In the genomic region with DNA sequence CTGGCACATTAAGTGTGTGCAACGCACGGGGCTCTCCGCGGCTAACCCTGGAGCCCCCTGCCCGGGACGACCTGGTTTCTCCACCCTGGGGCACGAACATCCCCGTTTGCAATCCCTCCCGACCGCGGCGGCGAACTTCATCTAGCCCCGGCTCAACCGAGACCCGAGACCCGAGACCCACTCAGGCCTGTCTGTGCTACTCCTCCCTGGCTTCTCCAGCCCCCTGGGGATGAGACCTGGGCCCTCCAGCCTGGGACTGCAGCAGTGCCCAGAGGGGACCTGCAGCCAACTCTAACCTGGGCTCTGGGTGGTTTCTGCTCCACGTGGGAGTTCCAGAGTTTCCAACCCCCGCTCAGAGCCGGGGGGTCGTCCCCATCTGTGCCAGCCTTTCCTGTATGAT, we compare ENCODE assay signal across 21 cellular contexts.
"Had no signal": no experiment of that assay in that cellular context is flagged by ENCODE, and none has a peak within 500 bp of the region (broad histone marks: within the 10 kb centered on the region; RNA-seq: fewer than 3 reads in every experiment).

No MANE protein-coding gene starts in this region.

- H3K27me3 ChIP-seq: heart left ventricle, left lung, neural progenitor cell, sigmoid colon, testis, tibial nerve had no signal

- H3K4me3 Mint-ChIP-seq: naive thymus-derived CD8-positive, alpha-beta T cell; neural progenitor cell; stimulated activated naive B cell treated with anti-CD40 and anti-IgM and Interleukin-4, amounts not matched to agents 10 μg/mL and 1 μg/mL and 100 μg/mL, for 72 hours; stimulated activated naive CD8-positive, alpha-beta T cell treated with anti-CD3 and anti-CD28 coated beads, Interleukin-15, amount 100 ng/mL, for 72 hours had no signal

- H3K27ac ChIP-seq: coronary artery, heart left ventricle, left lung, neural progenitor cell, parathyroid adenoma, prostate gland, sigmoid colon, skin epidermis, testis, tibial nerve had no signal

- H3K4me1 ChIP-seq: left lung, neural progenitor cell, prostate gland, sigmoid colon, testis, tibial nerve had no signal

- H3K27ac Mint-ChIP-seq: naive thymus-derived CD8-positive, alpha-beta T cell; neural progenitor cell; stimulated activated naive B cell treated with anti-CD40 and anti-IgM and Interleukin-4, amounts not matched to agents 10 μg/mL and 1 μg/mL and 100 μg/mL, for 72 hours had no signal

- H3K4me3 ChIP-seq: coronary artery, heart left ventricle, left lung, neural progenitor cell, prostate gland, sigmoid colon, skin epidermis, testis, tibial nerve had no signal

- H3K27me3 Mint-ChIP-seq: naive thymus-derived CD8-positive, alpha-beta T cell; stimulated activated naive B cell treated with anti-CD40 and anti-IgM and Interleukin-4, amounts not matched to agents 10 μg/mL and 1 μg/mL and 100 μg/mL, for 72 hours; stimulated activated naive CD8-positive, alpha-beta T cell treated with anti-CD3 and anti-CD28 coated beads, Interleukin-15, amount 100 ng/mL, for 72 hours had no signal

- H3K4me1 Mint-ChIP-seq: stimulated activated naive B cell treated with anti-CD40 and anti-IgM and Interleukin-4, amounts not matched to agents 10 μg/mL and 1 μg/mL and 100 μg/mL, for 72 hours; stimulated activated naive CD8-positive, alpha-beta T cell treated with anti-CD3 and anti-CD28 coated beads, Interleukin-15, amount 100 ng/mL, for 72 hours had no signal

- H3K9me3 ChIP-seq: left lung, prostate gland, sigmoid colon, testis had no signal

- ATAC-seq: heart left ventricle; left lung; naive thymus-derived CD8-positive, alpha-beta T cell; stimulated activated naive B cell treated with anti-CD40 and anti-IgM and Interleukin-4, amounts not matched to agents 10 μg/mL and 1 μg/mL and 100 μg/mL, for 72 hours; stimulated activated naive CD8-positive, alpha-beta T cell treated with anti-CD3 and anti-CD28 coated beads, Interleukin-15, amount 100 ng/mL, for 72 hours had no signal

- H3K36me3 ChIP-seq: neural progenitor cell had no signal

- DNase-seq: effector CD4-positive, alpha-beta T cell; foreskin melanocyte; hypothalamus; mammary epithelial cell; occipital lobe; retina; sigmoid colon; stimulated activated CD4-positive, alpha-beta T cell treated with anti-CD3 and anti-CD28 coated beads, Interleukin-2, amount 100 ng/mL, for 24 hours; stimulated activated CD4-positive, alpha-beta T cell treated with anti-CD3 and anti-CD28 coated beads, Interleukin-4, amount 100 ng/mL, for 4 hours; stimulated activated naive B cell treated with anti-CD40 and anti-IgM and Interleukin-4, amounts not matched to agents 10 μg/mL and 1 μg/mL and 100 μg/mL, for 72 hours; stimulated activated naive CD8-positive, alpha-beta T cell treated with anti-CD3 and anti-CD28 coated beads, Interleukin-15, amount 100 ng/mL, for 72 hours; testis had no signal
